Comparison of ENCODE assay signal across 15 cellular contexts in the genomic region with DNA sequence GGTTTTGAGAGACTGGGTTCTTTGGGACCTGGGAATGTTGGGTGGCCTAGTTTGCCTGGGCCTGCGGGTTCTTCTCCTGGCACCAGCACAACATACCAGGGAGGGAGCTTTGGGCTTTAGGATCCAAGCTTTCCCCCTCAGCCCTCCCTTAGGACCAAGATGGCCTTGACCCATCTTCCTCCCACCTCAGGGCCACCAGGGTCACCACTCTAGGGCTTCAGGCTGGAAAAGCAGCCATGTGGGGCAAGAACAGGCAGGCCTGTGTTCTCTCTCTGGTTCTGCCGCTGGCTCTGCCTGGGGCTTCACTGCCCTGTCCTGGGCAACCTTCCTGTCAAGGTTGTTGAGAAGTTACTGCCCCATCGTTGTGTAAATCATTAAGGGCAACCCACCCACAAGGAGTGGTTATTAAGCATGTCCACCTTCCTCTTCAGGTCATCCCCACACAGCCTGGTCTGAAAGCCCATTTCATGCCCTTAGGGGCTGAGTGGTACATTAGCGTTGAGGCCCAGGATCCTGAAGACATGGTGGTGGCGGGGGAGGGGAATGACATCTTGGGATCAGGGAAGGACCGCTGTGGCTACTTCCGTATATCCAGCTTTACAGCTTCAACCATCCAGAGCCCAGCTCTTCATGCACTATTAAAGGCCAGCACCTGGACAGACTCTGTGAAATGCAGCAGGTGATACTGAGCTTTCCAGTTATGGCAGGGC. TPM values are rescaled to one million over a fixed set of nuclear protein-coding genes. Genes with fewer than 3 reads are reported as not detected.
A peak's percentile ranks its signal among the peaks of the same experiment; 100 is the strongest.
DNase-seq lines count a peak whose midpoint lies in the region; ATAC-seq and TF ChIP-seq lines count a peak whose summit lies in the region.
"Had no signal": no experiment of that assay in that cellular context is flagged by ENCODE, and none has a peak within 500 bp of the region (broad histone marks: within the 10 kb centered on the region; RNA-seq: fewer than 3 reads in every experiment).

No MANE protein-coding gene starts in this region.

- POLR2A ChIA-PET in activated CD8-positive, alpha-beta T cell treated with anti-CD3 and anti-CD28 coated beads, Interleukin-2, amount 10 ng/mL, durations not matched to agents 7 days and 5 days (lab: Charles Lee): no interaction called here

- no peaks in the 10 kb centered on the region for H3K36me3 ChIP-seq in subcutaneous abdominal adipose tissue (ENCODE audit: control insufficient read depth in 5 of 5, insufficient read depth in 5 of 5, low read length in 5 of 5)

- H3K27ac ChIP-seq in dorsolateral prefrontal cortex: peak overlapping the region in 5 of 59 donors; percentile 11 to 53 (median 33)
- no peak overlapping the region for H3K27ac ChIP-seq in subcutaneous abdominal adipose tissue (ENCODE audit: low read depth, low read length)

- peaks cover 0 to 26% (median 20%) of the 10 kb centered on the region in 5 donors for H3K4me1 ChIP-seq in subcutaneous abdominal adipose tissue (ENCODE audit: control insufficient read depth in 5 of 5, insufficient read depth in 5 of 5, low read length in 5 of 5)

- DNase-seq in dorsolateral prefrontal cortex: peak in 1 of 10 donors; percentile 22
- no peak for DNase-seq in mesothelial cell of epicardium (ENCODE audit: low spot score in 2 of 2, unreplicated experiment in 2 of 2)
- DNase-seq in 8988T: no peak
- no peak for DNase-seq in EL
- no peak for DNase-seq in activated CD8-positive, alpha-beta T cell treated with anti-CD3 and anti-CD28 coated beads, Interleukin-2, amount 10 ng/mL, durations not matched to agents 7 days and 5 days
- DNase-seq: activated naive CD8-positive, alpha-beta T cell treated with anti-CD3 and anti-CD28 coated beads for 36 hours; HCEC 1CT; immature natural killer cell; NK-92 treated with Interleukin-12 subunit alpha and Interleukin-12 subunit beta, amount 100 ng/mL, for 24 hours had no signal

- H3K4me1 Mint-ChIP-seq in IgD-negative memory B cell: peaks cover 2 to 8% (median 7%) of the 10 kb centered on the region in 3 donors
- peaks cover 19% of the 10 kb centered on the region for H3K4me1 Mint-ChIP-seq in mesothelial cell of epicardium
- H3K4me1 Mint-ChIP-seq in activated CD8-positive, alpha-beta T cell treated with anti-CD3 and anti-CD28 coated beads, Interleukin-2, amount 10 ng/mL, durations not matched to agents 7 days and 5 days (ENCODE audit: low read depth): peaks cover 5% of the 10 kb centered on the region

- H3K4me3 ChIP-seq in dorsolateral prefrontal cortex (peak overlapping the region in 48 of 59 donors; percentile 31 to 73 (median 52)), subcutaneous abdominal adipose tissue (ENCODE audit: low read depth in 1 of 5, low read length in 5 of 5) (peak overlapping the region in 3 of 5 donors; percentile 48 to 65 (median 56))

- H3K4me3 Mint-ChIP-seq in IgD-negative memory B cell: peak overlapping the region in 3 of 4 donors; percentile 9 to 63 (median 39)
- H3K4me3 Mint-ChIP-seq in mesothelial cell of epicardium: peak overlapping the region; percentile 48
- H3K4me3 Mint-ChIP-seq in activated CD8-positive, alpha-beta T cell treated with anti-CD3 and anti-CD28 coated beads, Interleukin-2, amount 10 ng/mL, durations not matched to agents 7 days and 5 days: no peak overlapping the region
- H3K4me3 Mint-ChIP-seq: activated naive CD8-positive, alpha-beta T cell treated with anti-CD3 and anti-CD28 coated beads for 36 hours; immature natural killer cell had no signal

- no peak for ATAC-seq in GM18519 (IDR thresholded peaks at IDR 0.05; ENCODE audit: low FRiP score, unreplicated experiment)
- ATAC-seq in activated CD8-positive, alpha-beta T cell treated with anti-CD3 and anti-CD28 coated beads, Interleukin-2, amount 10 ng/mL, durations not matched to agents 7 days and 5 days: no peak

- H3K36me3 Mint-ChIP-seq in IgD-negative memory B cell (peaks cover 1% of the 10 kb centered on the region), mesothelial cell of epicardium (no peaks in the 10 kb centered on the region)
- no peaks in the 10 kb centered on the region for H3K36me3 Mint-ChIP-seq in activated CD8-positive, alpha-beta T cell treated with anti-CD3 and anti-CD28 coated beads, Interleukin-2, amount 10 ng/mL, durations not matched to agents 7 days and 5 days (ENCODE audit: low read depth)
- H3K36me3 Mint-ChIP-seq: activated naive CD8-positive, alpha-beta T cell treated with anti-CD3 and anti-CD28 coated beads for 36 hours; CD14-positive monocyte; immature natural killer cell had no signal

- TF ChIP-seq CTCF in dorsolateral prefrontal cortex (IDR thresholded peaks at IDR 0.05 in 54 of 56, conservative IDR thresholded peaks at IDR 0.05 in 2 of 56; ENCODE audit: low read depth in 1 of 56, partially characterized antibody in 56 of 56): no peak
- TF ChIP-seq CTCF in mesothelial cell of epicardium (IDR thresholded peaks at IDR 0.05; ENCODE audit: unreplicated experiment): no peak

- peaks cover 47% of the 10 kb centered on the region for H3K27me3 Mint-ChIP-seq in IgD-negative memory B cell
- peaks cover 93% of the 10 kb centered on the region for H3K27me3 Mint-ChIP-seq in mesothelial cell of epicardium (ENCODE audit: low read depth)
- H3K27me3 Mint-ChIP-seq in activated CD8-positive, alpha-beta T cell treated with anti-CD3 and anti-CD28 coated beads, Interleukin-2, amount 10 ng/mL, durations not matched to agents 7 days and 5 days (ENCODE audit: low read depth): peaks cover 72% of the 10 kb centered on the region

- no peaks in the 10 kb centered on the region for H3K9me3 ChIP-seq in subcutaneous abdominal adipose tissue (ENCODE audit: control insufficient read depth in 5 of 5, low read length in 5 of 5)

- H3K9ac ChIP-seq in subcutaneous abdominal adipose tissue (ENCODE audit: low read length in 5 of 5): peak overlapping the region in 1 of 5 donors; percentile 65

- peak overlapping the region in 1 of 3 donors; percentile 31 for H3K27ac Mint-ChIP-seq in IgD-negative memory B cell
- H3K27ac Mint-ChIP-seq in mesothelial cell of epicardium: no peak overlapping the region
- no peak overlapping the region for H3K27ac Mint-ChIP-seq in activated CD8-positive, alpha-beta T cell treated with anti-CD3 and anti-CD28 coated beads, Interleukin-2, amount 10 ng/mL, durations not matched to agents 7 days and 5 days
- H3K27ac Mint-ChIP-seq: activated naive CD8-positive, alpha-beta T cell treated with anti-CD3 and anti-CD28 coated beads for 36 hours; CD14-positive monocyte; immature natural killer cell had no signal

- intact Hi-C loops in dorsolateral prefrontal cortex (cut with DNase I): no loop called here

- CTCF ChIA-PET in activated CD8-positive, alpha-beta T cell treated with anti-CD3 and anti-CD28 coated beads, Interleukin-2, amount 10 ng/mL, durations not matched to agents 7 days and 5 days (lab: Charles Lee): interaction anchor here (3.6 kb wide), 1 partner anchor 12 kb away, joined by 28 read pairs; no protein-coding TSS in a partner anchor

- H3K9me3 Mint-ChIP-seq in IgD-negative memory B cell (no peaks in the 10 kb centered on the region), mesothelial cell of epicardium (no peaks in the 10 kb centered on the region)
- H3K9me3 Mint-ChIP-seq in activated CD8-positive, alpha-beta T cell treated with anti-CD3 and anti-CD28 coated beads, Interleukin-2, amount 10 ng/mL, durations not matched to agents 7 days and 5 days (ENCODE audit: insufficient read depth): no peaks in the 10 kb centered on the region
- H3K9me3 Mint-ChIP-seq: activated naive CD8-positive, alpha-beta T cell treated with anti-CD3 and anti-CD28 coated beads for 36 hours; immature natural killer cell had no signal

- H3K27me3 ChIP-seq in dorsolateral prefrontal cortex (peaks cover 0 to 74% (median 46%) of the 10 kb centered on the region in 45 donors), subcutaneous abdominal adipose tissue (ENCODE audit: control insufficient read depth in 5 of 5, insufficient read depth in 4 of 5, low read length in 5 of 5) (peaks cover 19 to 57% (median 34%) of the 10 kb centered on the region in 5 donors)

RNA-seq across cellular contexts. Expression of a gene that starts 0.7 kb away (rescaled TPM):
- 1.4 TPM for polyA plus RNA-seq in IgD-negative memory B cell
- total RNA-seq in dorsolateral prefrontal cortex (10 to 100 TPM in 2 of 120 experiments, 1 to 10 TPM in 82, under 1 TPM in 35, not detected in 1; 0.25 to 12.0 (median 1.8) TPM), mesothelial cell of epicardium (6.8 to 7.9 TPM (median 7.2 TPM) in 3 replicates)
- total RNA-seq in activated CD8-positive, alpha-beta T cell treated with anti-CD3 and anti-CD28 coated beads, Interleukin-2, amount 10 ng/mL, durations not matched to agents 7 days and 5 days: not detected
- total RNA-seq: chondrocyte had no signal

RNA-seq across cellular contexts. Expression of a gene that starts 0.8 kb away (rescaled TPM):
- polyA plus RNA-seq in IgD-negative memory B cell: not detected
- 1 to 10 TPM in 100 of 120 experiments, under 1 TPM in 15, not detected in 5; 0.23 to 7.3 (median 2.0) TPM for total RNA-seq in dorsolateral prefrontal cortex
- 5.8 to 7.5 TPM (median 6.6 TPM) in 3 replicates for total RNA-seq in mesothelial cell of epicardium
- not detected for total RNA-seq in activated CD8-positive, alpha-beta T cell treated with anti-CD3 and anti-CD28 coated beads, Interleukin-2, amount 10 ng/mL, durations not matched to agents 7 days and 5 days
- total RNA-seq: activated naive CD8-positive, alpha-beta T cell treated with anti-CD3 and anti-CD28 coated beads for 36 hours had no signal
- polyA plus RNA-seq: CD14-positive monocyte, immature natural killer cell had no signal

RNA-seq across cellular contexts. Expression of a gene that starts 16.3 kb away (rescaled TPM):
- not detected for polyA plus RNA-seq in IgD-negative memory B cell
- total RNA-seq in dorsolateral prefrontal cortex: not detected
- not detected in 3 replicates for total RNA-seq in mesothelial cell of epicardium
- total RNA-seq in activated CD8-positive, alpha-beta T cell treated with anti-CD3 and anti-CD28 coated beads, Interleukin-2, amount 10 ng/mL, durations not matched to agents 7 days and 5 days: not detected
- total RNA-seq: activated naive CD8-positive, alpha-beta T cell treated with anti-CD3 and anti-CD28 coated beads for 36 hours; chondrocyte; sciatic nerve had no signal
- polyA plus RNA-seq: CD14-positive monocyte, immature natural killer cell had no signal

RNA-seq across cellular contexts. Expression of a gene that starts 16.5 kb away (rescaled TPM):
- polyA plus RNA-seq in IgD-negative memory B cell: not detected
- 1 to 10 TPM in 13 of 120 experiments, under 1 TPM in 90, not detected in 17; 0.07 to 3.1 (median 0.26) TPM for total RNA-seq in dorsolateral prefrontal cortex
- total RNA-seq in mesothelial cell of epicardium: 1.5 to 2.3 TPM (median 1.6 TPM) in 3 replicates
- not detected for total RNA-seq in activated CD8-positive, alpha-beta T cell treated with anti-CD3 and anti-CD28 coated beads, Interleukin-2, amount 10 ng/mL, durations not matched to agents 7 days and 5 days
- total RNA-seq: activated naive CD8-positive, alpha-beta T cell treated with anti-CD3 and anti-CD28 coated beads for 36 hours; chondrocyte had no signal
- polyA plus RNA-seq: CD14-positive monocyte, immature natural killer cell had no signal

RNA-seq across cellular contexts. Expression of a gene that starts 57.3 kb away (rescaled TPM):
- 0.85 TPM for polyA plus RNA-seq in IgD-negative memory B cell
- total RNA-seq in dorsolateral prefrontal cortex (10 to 100 TPM; 13.9 to 56.0 (median 31.7) TPM), mesothelial cell of epicardium (31.1 to 34.6 TPM (median 31.8 TPM) in 3 replicates)
- total RNA-seq in activated CD8-positive, alpha-beta T cell treated with anti-CD3 and anti-CD28 coated beads, Interleukin-2, amount 10 ng/mL, durations not matched to agents 7 days and 5 days: 1 to 10 TPM in 1 of 2 experiments, under 1 TPM in 1; 0.57 to 1.3 TPM
